Comparison of ENCODE assay signal across 17 cellular contexts in the genomic region with DNA sequence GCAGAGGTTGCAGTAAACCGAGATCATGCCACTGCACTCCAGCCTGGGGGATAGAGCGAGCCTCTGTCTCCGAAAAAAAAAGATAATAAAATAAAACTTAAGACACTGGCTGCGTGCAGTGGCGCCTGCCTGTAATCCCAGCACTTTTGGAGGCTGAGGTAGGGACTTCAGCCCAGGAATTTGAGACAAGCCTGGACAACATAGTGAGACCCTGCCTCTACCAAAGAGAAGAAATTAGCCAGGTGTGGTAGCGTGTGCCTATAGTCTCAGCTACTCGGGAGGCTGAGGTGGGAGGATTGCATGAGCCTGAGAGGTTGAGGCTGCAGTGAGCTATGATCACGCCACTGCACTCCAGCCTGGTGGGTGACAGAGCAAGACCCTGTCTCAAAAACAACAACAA. TPM values are rescaled to one million over a fixed set of nuclear protein-coding genes. Genes with fewer than 3 reads are reported as not detected.
DNase-seq lines count a peak whose midpoint lies in the region; ATAC-seq and TF ChIP-seq lines count a peak whose summit lies in the region.
"Had no signal": no experiment of that assay in that cellular context is flagged by ENCODE, and none has a peak within 500 bp of the region (broad histone marks: within the 10 kb centered on the region; RNA-seq: fewer than 3 reads in every experiment).

No MANE protein-coding gene starts in this region.

- H3K4me1 ChIP-seq in SK-N-SH (ENCODE audit: control insufficient read depth in 1 of 2, insufficient read depth in 2 of 2, low read depth in 1 of 2, low read length in 1 of 2) = peaks cover 38 to 76% of the 10 kb centered on the region in 2 experiments
- H3K4me1 ChIP-seq in adipocyte (ENCODE audit: control insufficient read depth, insufficient read depth, low read length) = peaks cover 69% of the 10 kb centered on the region
- peaks cover 33% of the 10 kb centered on the region for H3K4me1 ChIP-seq in mesenchymal stem cell (ENCODE audit: control insufficient read depth, insufficient read depth, low read depth, low read length)
- H3K4me1 ChIP-seq in tibial artery = peaks cover 20 to 91% (median 79%) of the 10 kb centered on the region in 4 donors

- no peak overlapping the region for H3K4me3 ChIP-seq in SK-N-SH (ENCODE audit: low read depth in 2 of 2, low read length in 1 of 2)
- H3K4me3 ChIP-seq in adipocyte (ENCODE audit: low read length) = peak overlapping the region; percentile 48
- no peak overlapping the region for H3K4me3 ChIP-seq in mesenchymal stem cell (ENCODE audit: insufficient read depth in 1 of 2, low read depth in 1 of 2, low read length in 2 of 2)
- no peak overlapping the region for H3K4me3 ChIP-seq in tibial artery
- H3K4me3 ChIP-seq in H7 (ENCODE audit: insufficient read depth, low read depth, low read length) = no peak overlapping the region

- H2BK15ac ChIP-seq in mesenchymal stem cell (ENCODE audit: low read depth, poor library complexity, severe bottlenecking) = no peak overlapping the region

- H3K4me2 ChIP-seq in SK-N-SH = peak overlapping the region; percentile 45; the same call in 1 of the 2 replicates
- no peak overlapping the region for H3K4me2 ChIP-seq in mesenchymal stem cell (ENCODE audit: low read length, poor library complexity, severe bottlenecking)

- CTCF ChIA-PET in SK-N-SH (lab: Yijun Ruan, JAX) = interaction anchor here (16.5 to 57.6 kb wide), 2 partner anchors 15 to 30 kb away, joined by 171 to 1706 read pairs; partner anchors contain the start of genes CDC6 and RARA

- ATAC-seq in SK-N-SH treated with all-trans-retinoic acid at 6 μM for 48 hours = no peak
- ATAC-seq: natural killer cell treated with Interleukin-12 subunit alpha and Interleukin-12 subunit beta and Interleukin-15 and Interleukin-18, amount 100 ng/mL, for 72 hours had no signal

- H3K9ac ChIP-seq in SK-N-SH = no peak overlapping the region
- peak overlapping the region; percentile 64 for H3K9ac ChIP-seq in adipocyte (ENCODE audit: low read length)
- peak overlapping the region; percentile 39 for H3K9ac ChIP-seq in mesenchymal stem cell (ENCODE audit: low read length)

- H2AFZ ChIP-seq in SK-N-SH (ENCODE audit: low read depth) (no peak overlapping the region), mesenchymal stem cell (ENCODE audit: low read depth, low read length) (no peak overlapping the region)

- H3K27me3 ChIP-seq in SK-N-SH (ENCODE audit: insufficient read depth) = no peaks in the 10 kb centered on the region
- H3K27me3 ChIP-seq in adipocyte (replicated peaks; ENCODE audit: control insufficient read depth, insufficient read depth, low read length) = no peaks in the 10 kb centered on the region
- no peaks in the 10 kb centered on the region for H3K27me3 ChIP-seq in mesenchymal stem cell (ENCODE audit: control insufficient read depth in 1 of 2, insufficient read depth in 1 of 2, low read length in 2 of 2)
- H3K27me3 ChIP-seq in tibial artery = no peaks in the 10 kb centered on the region
- peaks cover 2% of the 10 kb centered on the region; the same call in 1 of the 2 replicates for H3K27me3 ChIP-seq in H7 (ENCODE audit: control insufficient read depth, insufficient read depth, low read length)

- H3K79me2 ChIP-seq in SK-N-SH (ENCODE audit: insufficient read depth) = peaks cover 97% of the 10 kb centered on the region

- no peak overlapping the region for H4K8ac ChIP-seq in mesenchymal stem cell (ENCODE audit: low read length)

- WGBS in SK-N-SH (ENCODE audit: low lambda C conversion rate) = 97% methylated on average over 8 of the region's 8 CpGs
- WGBS in mesenchymal stem cell = 98% methylated on average over 7 of the region's 8 CpGs

- peaks cover 59% of the 10 kb centered on the region for H4K20me1 ChIP-seq in SK-N-SH (ENCODE audit: insufficient read depth)

- H3K4ac ChIP-seq in mesenchymal stem cell (ENCODE audit: low read depth in 1 of 2, low read length in 2 of 2) = no peak overlapping the region

- peaks cover 38% of the 10 kb centered on the region for H3K79me1 ChIP-seq in mesenchymal stem cell (replicated peaks; ENCODE audit: low read length, poor library complexity, severe bottlenecking)

- H2BK12ac ChIP-seq in mesenchymal stem cell (ENCODE audit: low read length in 2 of 2) = no peak overlapping the region

- no peak for TF ChIP-seq RAD21 in SK-N-SH (IDR thresholded peaks at IDR 0.05; ENCODE audit: low read length)

- H3F3A ChIP-seq in SK-N-SH (replicated peaks; ENCODE audit: insufficient read depth) = peaks cover 28% of the 10 kb centered on the region

- H3K9me3 ChIP-seq in SK-N-SH = no peaks in the 10 kb centered on the region
- H3K9me3 ChIP-seq in adipocyte (ENCODE audit: control insufficient read depth, low read length) = no peaks in the 10 kb centered on the region
- H3K9me3 ChIP-seq in mesenchymal stem cell (ENCODE audit: control insufficient read depth, low read length) = no peaks in the 10 kb centered on the region
- H3K9me3 ChIP-seq in tibial artery = no peaks in the 10 kb centered on the region

- peaks cover 18 to 22% of the 10 kb centered on the region in 2 experiments for H3K36me3 ChIP-seq in SK-N-SH (replicated peaks in 1 of 2; ENCODE audit: control insufficient read depth in 1 of 2, insufficient read depth in 2 of 2, low read length in 1 of 2)
- peaks cover 22% of the 10 kb centered on the region for H3K36me3 ChIP-seq in adipocyte (ENCODE audit: control insufficient read depth, insufficient read depth, low read length, severe bottlenecking)
- peaks cover 23 to 46% of the 10 kb centered on the region in 2 experiments for H3K36me3 ChIP-seq in mesenchymal stem cell (ENCODE audit: control insufficient read depth in 1 of 2, insufficient read depth in 2 of 2, low read depth in 1 of 2, low read length in 2 of 2)
- peaks cover 0 to 5% (median 3%) of the 10 kb centered on the region in 3 donors for H3K36me3 ChIP-seq in tibial artery
- no peaks in the 10 kb centered on the region for H3K36me3 ChIP-seq in H7 (replicated peaks; ENCODE audit: control insufficient read depth, insufficient read depth, low read length)

- H3K18ac ChIP-seq in mesenchymal stem cell (ENCODE audit: low read depth in 1 of 2, low read length in 2 of 2) = no peak overlapping the region

- no peak overlapping the region for H2AK5ac ChIP-seq in mesenchymal stem cell (ENCODE audit: low read length, severe bottlenecking)

- TF ChIP-seq CTCF in SK-N-SH (IDR thresholded peaks at IDR 0.05) = no peak
- no peak for TF ChIP-seq CTCF in tibial artery (IDR thresholded peaks at IDR 0.05)

- no peak for TF ChIP-seq EP300 in SK-N-SH (IDR thresholded peaks at IDR 0.05; ENCODE audit: borderline replicate concordance in 1 of 2, low read depth in 1 of 2, low read length in 1 of 2)

- H2BK120ac ChIP-seq in mesenchymal stem cell (ENCODE audit: low read depth, low read length) = no peak overlapping the region

- H3K27ac ChIP-seq in SK-N-SH (ENCODE audit: low read depth in 2 of 2, low read length in 1 of 2) (peak overlapping the region in 1 of 2 experiments; percentile 54; a peak in 2 of 4 replicates), mesenchymal stem cell (ENCODE audit: low read length, poor library complexity, severe bottlenecking) (no peak overlapping the region), tibial artery (peak overlapping the region; percentile 76 to 94)
- H3K27ac ChIP-seq: 22Rv1 had no signal

- DNase-seq in SK-N-SH (no peak), adipocyte (ENCODE audit: low read depth) (no peak), mesenchymal stem cell (no peak), tibial artery (no peak), activated gamma-delta T cell (lab: John Stamatoyannopoulos, UW) (no peak), H7 (no peak), AG08396 (ENCODE audit: low spot score) (no peak)
- DNase-seq: activated CD4-positive, alpha-beta T cell treated with anti-CD3 and anti-CD28 coated beads, Interleukin-2, amount 10 ng/mL, durations not matched to agents 7 days and 5 days; activated gamma-delta T cell treated with Interleukin-2 at 50 U/mL for 16 hours; DMS 273 treated with DMSO at 0.1 percent for 48 hours; GOT3; kidney; NCI-H2107; NCI-H524 treated with DMSO at 0.1 percent for 48 hours had no signal

- intact Hi-C loops in tibial artery (cut with DNase I; ENCODE audit: low total_unique reads) = no loop called here

- H3K23ac ChIP-seq in mesenchymal stem cell (ENCODE audit: low read length in 2 of 2) = no peak overlapping the region

- no peak overlapping the region for H4K91ac ChIP-seq in mesenchymal stem cell (ENCODE audit: low read length)

- H3K14ac ChIP-seq in mesenchymal stem cell (ENCODE audit: low read length in 2 of 2) = no peak overlapping the region

- POLR2A ChIA-PET in SK-N-SH (lab: Yijun Ruan, JAX) = no interaction called here

- no peaks in the 10 kb centered on the region for H3K9me2 ChIP-seq in SK-N-SH

- H2BK5ac ChIP-seq in mesenchymal stem cell (ENCODE audit: low read depth, low read length, poor library complexity, severe bottlenecking) = no peak overlapping the region

TF ChIP-seq in SK-N-SH, 30 proteins besides CTCF, POLR2A, EP300 and RAD21 (continues in another document):
- TF ChIP-seq RXRA (IDR thresholded peaks at IDR 0.05; ENCODE audit: borderline replicate concordance, low read depth) (no peak), TAF1 (IDR thresholded peaks at IDR 0.05; ENCODE audit: borderline replicate concordance, low read depth, low read length) (no peak), SMC3 (IDR thresholded peaks at IDR 0.05; ENCODE audit: low read depth, low read length) (no peak), NRF1 (IDR thresholded peaks at IDR 0.05; ENCODE audit: low read depth, low read length) (no peak)

TF ChIP-seq in SK-N-SH treated with all-trans-retinoic acid at 6 μM for 48 hours, 23 proteins besides CTCF, POLR2A, EP300 and RAD21 (continues in another document):
- TF ChIP-seq CSDC2 (CRISPR knock-in tag; IDR thresholded peaks at IDR 0.05) (no peak), SNAI2 (CRISPR knock-in tag; IDR thresholded peaks at IDR 0.05) (no peak), ZNF70 (CRISPR knock-in tag; IDR thresholded peaks at IDR 0.05) (no peak), TOX (CRISPR knock-in tag; IDR thresholded peaks at IDR 0.05; ENCODE audit: borderline replicate concordance) (no peak), RARB (CRISPR knock-in tag; IDR thresholded peaks at IDR 0.05) (no peak)

RNA-seq across cellular contexts. Expression of gene RARA, which starts 26.6 kb away (rescaled TPM):
- polyA plus RNA-seq in SK-N-SH (2012; rRNA removed) = 8.9 and 13.3 TPM in 2 replicates
- 6.9 and 9.6 TPM in 2 replicates for polyA plus RNA-seq in SK-N-SH (2012; cell fraction: cytosol; rRNA removed)
- polyA plus RNA-seq in SK-N-SH (2012; cell fraction: nucleus; rRNA removed) = 13.2 and 15.0 TPM in 2 replicates
- 32.6 TPM for polyA plus RNA-seq in mesenchymal stem cell (2013, experiment 1 of 2)
- 32.1 TPM for polyA plus RNA-seq in mesenchymal stem cell (2013, experiment 2 of 2)
- total RNA-seq in H7 (2014; rRNA removed; shearing (Covaris generic)) = 19.3 and 22.1 TPM in 2 replicates

RNA-seq across cellular contexts. Expression of gene GJD3, which starts 28.9 kb away (rescaled TPM):
- polyA plus RNA-seq in SK-N-SH (2012; rRNA removed) = not detected in 2 replicates
- polyA plus RNA-seq in SK-N-SH (2012; cell fraction: cytosol; rRNA removed) = not detected in 2 replicates
- not detected in 2 replicates for polyA plus RNA-seq in SK-N-SH (2012; cell fraction: nucleus; rRNA removed)
- 0.44 TPM for polyA plus RNA-seq in mesenchymal stem cell (2013, experiment 1 of 2)
- polyA plus RNA-seq in mesenchymal stem cell (2013, experiment 2 of 2) = 0.29 TPM
- total RNA-seq in H7 (2014; rRNA removed; shearing (Covaris generic)) = 0.38 and 1.2 TPM in 2 replicates
- total RNA-seq: natural killer cell treated with Interleukin-12 subunit alpha and Interleukin-12 subunit beta and Interleukin-15 and Interleukin-18, amount 100 ng/mL, for 72 hours had no signal

RNA-seq across cellular contexts. Expression of gene CDC6, which starts 47.9 kb away (rescaled TPM):
- polyA plus RNA-seq in SK-N-SH (2012; rRNA removed) = 12.7 and 12.8 TPM in 2 replicates
- 15.2 and 16.8 TPM in 2 replicates for polyA plus RNA-seq in SK-N-SH (2012; cell fraction: cytosol; rRNA removed)
- 8.3 and 11.7 TPM in 2 replicates for polyA plus RNA-seq in SK-N-SH (2012; cell fraction: nucleus; rRNA removed)
- 8.5 TPM for polyA plus RNA-seq in mesenchymal stem cell (2013, experiment 1 of 2)
- 9.1 TPM for polyA plus RNA-seq in mesenchymal stem cell (2013, experiment 2 of 2)
- 80.8 and 83.6 TPM in 2 replicates for total RNA-seq in H7 (2014; rRNA removed; shearing (Covaris generic))
